20 cellular contexts compared by ENCODE assay signal in the genomic region with DNA sequence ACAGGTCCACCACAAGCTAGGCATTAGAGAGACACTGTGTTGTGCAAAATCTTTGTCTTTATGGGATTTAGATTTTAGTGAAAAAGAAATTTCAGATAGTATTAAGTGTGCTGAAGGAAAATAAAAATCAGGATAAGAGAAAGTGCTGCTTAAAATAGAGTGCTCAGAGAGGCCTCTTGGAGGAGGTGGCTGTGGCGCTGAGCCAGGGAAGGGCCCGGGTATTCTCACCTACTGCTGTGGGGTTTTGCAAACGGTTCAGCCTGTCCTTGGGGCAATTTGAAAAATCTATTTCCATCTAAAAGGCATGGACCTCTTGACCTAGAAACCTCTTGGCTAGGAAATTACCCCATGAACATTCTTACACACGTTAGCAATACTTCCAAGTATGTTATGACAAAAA.
"Had no signal": no experiment of that assay in that cellular context is flagged by ENCODE, and none has a peak within 500 bp of the region (broad histone marks: within the 10 kb centered on the region; RNA-seq: fewer than 3 reads in every experiment).

No MANE protein-coding gene starts in this region.

- H3K27ac ChIP-seq: SJSA1, SK-N-MC had no signal

- H3K4me3 ChIP-seq: SJSA1, SK-N-MC had no signal

- DNase-seq: KBM-7, NCI-H1092, NCI-H1105 treated with DMSO at 0.1 percent for 48 hours, NCI-H1417 treated with DMSO at 0.1 percent for 48 hours, NCI-H146, NCI-H1694 treated with DMSO at 0.1 percent for 48 hours, NCI-H1930, NCI-H2081, NCI-H2107, NCI-H226, NCI-H446, NCI-H510A, NCI-H524 treated with DMSO at 0.1 percent for 48 hours, NCI-H69, NCI-H774, Right ventricle myocardium superior, RPMI8226, SIG-M5 had no signal

- H3K4me1 ChIP-seq: SJSA1 had no signal

- H3K36me3 ChIP-seq: SJSA1 had no signal

- H3K9me3 ChIP-seq: SJSA1 had no signal
